ENCODE assay signal across 38 cellular contexts in the genomic region with DNA sequence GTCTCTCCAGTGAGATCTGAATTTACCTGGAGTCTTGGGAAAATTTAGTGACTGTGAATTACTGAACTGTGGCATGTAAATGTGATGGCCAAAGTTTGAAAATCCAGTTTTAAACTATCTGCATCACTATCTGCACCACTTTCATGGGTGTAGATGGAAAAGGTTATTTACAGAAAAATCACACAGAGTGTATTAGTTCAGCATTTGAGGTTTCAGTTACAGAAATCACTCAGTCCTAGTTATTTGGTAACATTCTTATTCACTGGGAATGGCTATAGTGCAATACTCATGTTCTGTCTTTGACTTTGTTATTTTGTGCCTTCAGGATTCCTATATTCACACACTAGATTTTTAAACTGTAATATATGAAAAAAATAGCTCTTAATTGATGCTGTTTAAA.
"Had no signal": no experiment of that assay in that cellular context is flagged by ENCODE, and none has a peak within 500 bp of the region (broad histone marks: within the 10 kb centered on the region; RNA-seq: fewer than 3 reads in every experiment).

No MANE protein-coding gene starts in this region.

- H3K27ac Mint-ChIP-seq: activated B cell treated with CpG ODN at 0.5 μM for 24 hours; activated CD4-positive, alpha-beta memory T cell treated with anti-CD3 and anti-CD28 coated beads for 36 hours; activated CD4-positive, alpha-beta T cell treated with anti-CD3 and anti-CD28 coated beads, Interleukin-2, amount 10 ng/mL, durations not matched to agents 24 days and 14 days; activated CD8-positive, alpha-beta T cell treated with anti-CD3 and anti-CD28 coated beads for 36 hours; activated naive CD4-positive, alpha-beta T cell treated with anti-CD3 and anti-CD28 coated beads for 36 hours; activated naive CD4-positive, alpha-beta T cell treated with anti-CD3 and anti-CD28 coated beads, Interleukin-2, amount 50 U/mL, for 72 hours; activated naive CD8-positive, alpha-beta T cell treated with anti-CD3 and anti-CD28 coated beads for 36 hours; activated T-cell treated with anti-CD3 and anti-CD28 coated beads, Interleukin-2, amount 50 U/mL, for 72 hours; activated T-helper 1 cell treated with anti-CD3 and anti-CD28 coated beads, Interleukin-12 subunit alpha, Interleukin-12 subunit beta, Interleukin-2, Interleukin-4 antibody, amounts not matched to agents 30 ng/mL and 10 ng/mL and 1 ng/mL, durations not matched to agents 14 hours and 24 hours and 36 hours; activated T-helper 17 cell treated with anti-CD3 and anti-CD28 coated beads, Interleukin-2, amount 50 U/mL, for 72 hours; brain; T-helper 1 cell treated with Interleukin-12 subunit alpha and Interleukin-12 subunit beta and Interleukin-4 antibody, amounts not matched to agents 30 μg/mL and 1 μg/mL, for 36 hours; T-helper 2 cell treated with Interferon-gamma antibody and Interleukin-4, amounts not matched to agents 5 μg/mL and 100 μg/mL, for 36 hours had no signal

- H3K9me3 ChIP-seq: adrenal gland had no signal

- H3K9me3 Mint-ChIP-seq: activated CD8-positive, alpha-beta T cell treated with anti-CD3 and anti-CD28 coated beads for 36 hours; activated naive CD8-positive, alpha-beta T cell treated with anti-CD3 and anti-CD28 coated beads for 36 hours; activated T-cell treated with anti-CD3 and anti-CD28 coated beads, Interleukin-2, amount 50 U/mL, for 4 hours; central memory CD8-positive, alpha-beta T cell; T-helper 1 cell treated with Interleukin-12 subunit alpha and Interleukin-12 subunit beta and Interleukin-4 antibody, amounts not matched to agents 30 μg/mL and 1 μg/mL, for 36 hours; T-helper 2 cell treated with Interferon-gamma antibody and Interleukin-4, amounts not matched to agents 5 μg/mL and 100 μg/mL, for 36 hours had no signal

- H3K4me1 ChIP-seq: adrenal gland had no signal

- ATAC-seq: activated CD8-positive, alpha-beta T cell treated with anti-CD3 and anti-CD28 coated beads for 36 hours; activated naive CD4-positive, alpha-beta T cell treated with anti-CD3 and anti-CD28 coated beads, Interleukin-2, amount 50 U/mL, for 72 hours; activated T-cell treated with anti-CD3 and anti-CD28 coated beads, Interleukin-2, amount 50 U/mL, for 4 hours; activated T-cell treated with anti-CD3 and anti-CD28 coated beads, Interleukin-2, amount 50 U/mL, for 72 hours; activated T-helper 17 cell treated with anti-CD3 and anti-CD28 coated beads, Interleukin-2, amount 50 U/mL, for 72 hours had no signal

- FAIRE-seq: bronchial epithelial cell, TTC549 had no signal

- H3K36me3 Mint-ChIP-seq: activated CD4-positive, alpha-beta memory T cell treated with anti-CD3 and anti-CD28 coated beads for 36 hours; activated naive CD4-positive, alpha-beta T cell treated with anti-CD3 and anti-CD28 coated beads, Interleukin-2, amount 50 U/mL, for 72 hours; activated naive CD8-positive, alpha-beta T cell treated with anti-CD3 and anti-CD28 coated beads for 36 hours; brain had no signal

- H3K4me3 ChIP-seq: adrenal gland, cardiac muscle cell had no signal

- DNase-seq: activated B cell treated with CpG ODN at 0.5 μM for 24 hours; activated CD4-positive, alpha-beta memory T cell treated with anti-CD3 and anti-CD28 coated beads for 36 hours; activated CD4-positive, alpha-beta T cell treated with anti-CD3 and anti-CD28 coated beads for 4 hours; activated CD4-positive, alpha-beta T cell treated with anti-CD3 and anti-CD28 coated beads, Interleukin-2, amount 10 ng/mL, durations not matched to agents 24 days and 14 days; activated CD4-positive, alpha-beta T cell treated with anti-CD3 and anti-CD28 coated beads, Interleukin-2, amount 50 U/mL, for 1 hour; activated CD4-positive, alpha-beta T cell treated with anti-CD3 and anti-CD28 coated beads, Interleukin-2, amount 50 U/mL, for 4 hours; activated CD4-positive, CD25-positive, alpha-beta regulatory T cell treated with anti-CD3 and anti-CD28 coated beads, Interleukin-2, amount 50 U/mL, for 72 hours; activated CD8-positive, alpha-beta memory T cell treated with anti-CD3 and anti-CD28 coated beads, Interleukin-2, amount 50 U/mL, for 4 hours; activated CD8-positive, alpha-beta T cell treated with anti-CD3 and anti-CD28 coated beads for 36 hours; activated effector memory CD4-positive, alpha-beta T cell treated with anti-CD3 and anti-CD28 coated beads, Interleukin-2, amount 50 U/mL, for 16 hours; activated gamma-delta T cell treated with Interleukin-2 at 50 U/mL for 16 hours; activated naive CD4-positive, alpha-beta T cell; activated naive CD4-positive, alpha-beta T cell treated with anti-CD3 and anti-CD28 coated beads for 36 hours; activated naive CD4-positive, alpha-beta T cell treated with anti-CD3 and anti-CD28 coated beads, Interleukin-2, amount 50 U/mL, for 16 hours; activated naive CD8-positive, alpha-beta T cell treated with anti-CD3 and anti-CD28 coated beads for 36 hours; activated T-cell treated with anti-CD3 and anti-CD28 coated beads for 4 hours; activated T-cell treated with anti-CD3 and anti-CD28 coated beads, Interleukin-2, amount 50 U/mL, for 1 hour; activated T-cell treated with anti-CD3 and anti-CD28 coated beads, Interleukin-2, amount 50 U/mL, for 4 hours; activated T-cell treated with anti-CD3 and anti-CD28 coated beads, Interleukin-2, amount 50 U/mL, for 72 hours; adrenal gland; amniotic stem cell; aorta; caudate nucleus; cerebellar nuclear complex; T-helper 1 cell; T-helper 2 cell; T-helper 9 cell had no signal

- H3K27me3 ChIP-seq: adrenal gland, cardiac muscle cell had no signal

- H3K27ac ChIP-seq: adrenal gland, cardiac muscle cell, VCaP had no signal

- H3K4me1 Mint-ChIP-seq: activated B cell treated with CpG ODN at 0.5 μM for 24 hours; activated CD4-positive, alpha-beta T cell treated with anti-CD3 and anti-CD28 coated beads, Interleukin-2, amount 10 ng/mL, durations not matched to agents 24 days and 14 days; activated naive CD8-positive, alpha-beta T cell treated with anti-CD3 and anti-CD28 coated beads for 36 hours; activated T-helper 17 cell treated with anti-CD3 and anti-CD28 coated beads, Interleukin-2, amount 50 U/mL, for 72 hours; brain; central memory CD8-positive, alpha-beta T cell had no signal

- H3K36me3 ChIP-seq: adrenal gland, cardiac muscle cell had no signal

- H3K27me3 Mint-ChIP-seq: activated B cell treated with CpG ODN at 0.5 μM for 24 hours; activated CD4-positive, alpha-beta T cell treated with anti-CD3 and anti-CD28 coated beads, Interleukin-2, amount 10 ng/mL, durations not matched to agents 24 days and 14 days had no signal

- H3K4me3 Mint-ChIP-seq: activated B cell treated with CpG ODN at 0.5 μM for 24 hours; activated CD4-positive, alpha-beta memory T cell treated with anti-CD3 and anti-CD28 coated beads for 36 hours; activated CD4-positive, alpha-beta T cell treated with anti-CD3 and anti-CD28 coated beads, Interleukin-2, amount 10 ng/mL, durations not matched to agents 24 days and 14 days; activated CD8-positive, alpha-beta T cell treated with anti-CD3 and anti-CD28 coated beads for 36 hours; activated naive CD4-positive, alpha-beta T cell treated with anti-CD3 and anti-CD28 coated beads for 36 hours; activated naive CD8-positive, alpha-beta T cell treated with anti-CD3 and anti-CD28 coated beads for 36 hours; activated T-cell treated with anti-CD3 and anti-CD28 coated beads, Interleukin-2, amount 50 U/mL, for 4 hours; activated T-cell treated with anti-CD3 and anti-CD28 coated beads, Interleukin-2, amount 50 U/mL, for 72 hours; activated T-helper 1 cell treated with anti-CD3 and anti-CD28 coated beads, Interleukin-12 subunit alpha, Interleukin-12 subunit beta, Interleukin-2, Interleukin-4 antibody, amounts not matched to agents 30 ng/mL and 10 ng/mL and 1 ng/mL, durations not matched to agents 14 hours and 24 hours and 36 hours; activated T-helper 17 cell treated with anti-CD3 and anti-CD28 coated beads, Interleukin-2, amount 50 U/mL, for 72 hours; brain; central memory CD8-positive, alpha-beta T cell; T-helper 1 cell treated with Interleukin-12 subunit alpha and Interleukin-12 subunit beta and Interleukin-4 antibody, amounts not matched to agents 30 μg/mL and 1 μg/mL, for 36 hours; T-helper 2 cell treated with Interferon-gamma antibody and Interleukin-4, amounts not matched to agents 5 μg/mL and 100 μg/mL, for 36 hours had no signal
